Comparison of ENCODE assay signal across 1 cellular context in genomic region chr3:152719264-152719663, GRCh38.
TF ChIP-seq lines count a peak whose summit lies in the region.

No MANE protein-coding gene starts in this region.

TF ChIP-seq in K562, 482 proteins besides CTCF, POLR2A, EP300 and RAD21 (continued from another document):
- TF ChIP-seq HEY1 (CRISPR knock-in tag; IDR thresholded peaks at IDR 0.05; ENCODE audit: borderline replicate concordance) (no peak), THAP12 (CRISPR knock-in tag; IDR thresholded peaks at IDR 0.05) (no peak), ZC3H8 (IDR thresholded peaks at IDR 0.05) (no peak), ZNF589 (CRISPR knock-in tag; IDR thresholded peaks at IDR 0.05; ENCODE audit: low read depth) (no peak), NCOA1 (IDR thresholded peaks at IDR 0.05; ENCODE audit: low read depth) (no peak), SIRT6 (IDR thresholded peaks at IDR 0.05; ENCODE audit: low read depth, low read length) (no peak), CEBPG (CRISPR knock-in tag; IDR thresholded peaks at IDR 0.05) (no peak), CEBPG (tag; conservative IDR thresholded peaks at IDR 0.05 in 1 of 2, IDR thresholded peaks at IDR 0.05 in 1 of 2) (peak in 1 of 2 experiments; percentile 28; a peak in 1 of 4 replicates), TOE1 (IDR thresholded peaks at IDR 0.05; ENCODE audit: borderline replicate concordance) (peak; percentile 51; the same call in 1 of the 2 replicates), TOE1 (CRISPR knock-in tag; IDR thresholded peaks at IDR 0.05; ENCODE audit: borderline replicate concordance, low read depth) (no peak), CEBPB (tag; IDR thresholded peaks at IDR 0.05) (peak; percentile 60), ZNF395 (CRISPR knock-in tag; IDR thresholded peaks at IDR 0.05) (no peak), ESRRA (IDR thresholded peaks at IDR 0.05; ENCODE audit: borderline replicate concordance, low read depth) (no peak), TFAP4 (CRISPR knock-in tag; IDR thresholded peaks at IDR 0.05; ENCODE audit: borderline replicate concordance) (no peak), ETS1 (conservative IDR thresholded peaks at IDR 0.05; ENCODE audit: control insufficient read depth, low read depth, low read length) (no peak), PRMT5 (CRISPR knock-in tag; IDR thresholded peaks at IDR 0.05) (no peak), HMG20B (CRISPR knock-in tag; IDR thresholded peaks at IDR 0.05) (no peak), ZBTB8A (IDR thresholded peaks at IDR 0.05; ENCODE audit: partially characterized antibody) (no peak), ZNF785 (CRISPR knock-in tag; IDR thresholded peaks at IDR 0.05) (no peak), FOSL1 (tag; conservative IDR thresholded peaks at IDR 0.05) (peak; percentile 90), LEF1 (IDR thresholded peaks at IDR 0.05) (no peak), ZNF12 (CRISPR knock-in tag; IDR thresholded peaks at IDR 0.05) (no peak), ZFP1 (CRISPR knock-in tag; IDR thresholded peaks at IDR 0.05) (no peak), CLOCK (CRISPR knock-in tag; IDR thresholded peaks at IDR 0.05; ENCODE audit: borderline replicate concordance) (no peak), SIX5 (IDR thresholded peaks at IDR 0.05; ENCODE audit: borderline replicate concordance in 1 of 2, insufficient read depth in 1 of 2, low read depth in 1 of 2, low read length in 2 of 2) (no peak), ELK1 (CRISPR knock-in tag; IDR thresholded peaks at IDR 0.05) (no peak), SNAPC5 (CRISPR knock-in tag; IDR thresholded peaks at IDR 0.05) (no peak), ZNF695 (CRISPR knock-in tag; IDR thresholded peaks at IDR 0.05) (no peak), TFE3 (CRISPR knock-in tag; IDR thresholded peaks at IDR 0.05) (peak; percentile 78), ELF2 (CRISPR knock-in tag; IDR thresholded peaks at IDR 0.05) (no peak), ZNF583 (CRISPR knock-in tag; IDR thresholded peaks at IDR 0.05) (no peak), SREBF2 (CRISPR knock-in tag; IDR thresholded peaks at IDR 0.05) (no peak), ZNF584 (CRISPR knock-in tag; IDR thresholded peaks at IDR 0.05; ENCODE audit: low read depth) (no peak), ZBTB11 (CRISPR knock-in tag; IDR thresholded peaks at IDR 0.05) (no peak), NFE2L1 (tag; IDR thresholded peaks at IDR 0.05; ENCODE audit: borderline replicate concordance, low read depth) (no peak), BRF1 (IDR thresholded peaks at IDR 0.05; ENCODE audit: borderline replicate concordance, extremely low read depth, insufficient read length) (no peak), CHD2 (IDR thresholded peaks at IDR 0.05; ENCODE audit: low read depth, low read length) (no peak), ZNF239 (CRISPR knock-in tag; IDR thresholded peaks at IDR 0.05) (no peak), CAMTA2 (CRISPR knock-in tag; conservative IDR thresholded peaks at IDR 0.05) (no peak), DDX20 (tag; IDR thresholded peaks at IDR 0.05; ENCODE audit: low read depth) (no peak), NR2C1 (IDR thresholded peaks at IDR 0.05) (no peak), NR2C1 (tag; IDR thresholded peaks at IDR 0.05) (no peak)
